1 cellular context compared by ENCODE assay signal in genomic region chr2:46187112-46187618, GRCh38.
TF ChIP-seq lines count a peak whose summit lies in the region.

No MANE protein-coding gene starts in this region.

TF ChIP-seq in IMR-90, 13 proteins besides CTCF, POLR2A, EP300 and RAD21 (continued from another document):
- TF ChIP-seq USF2 (IDR thresholded peaks at IDR 0.05; ENCODE audit: low read depth, low read length) (no peak), MAZ (IDR thresholded peaks at IDR 0.05; ENCODE audit: borderline replicate concordance, low read depth, low read length) (no peak), SMC3 (IDR thresholded peaks at IDR 0.05; ENCODE audit: low read depth, low read length) (no peak), CEBPB (IDR thresholded peaks at IDR 0.05; ENCODE audit: low read depth, low read length) (no peak), ELK1 (IDR thresholded peaks at IDR 0.05; ENCODE audit: borderline replicate concordance, low read depth, low read length) (no peak), FOS (IDR thresholded peaks at IDR 0.05; ENCODE audit: low read depth, low read length) (no peak), MXI1 (IDR thresholded peaks at IDR 0.05; ENCODE audit: borderline replicate concordance, low read depth, low read length) (no peak), RCOR1 (IDR thresholded peaks at IDR 0.05; ENCODE audit: insufficient replicate concordance, low read length) (no peak), RFX5 (IDR thresholded peaks at IDR 0.05; ENCODE audit: low read depth, low read length) (no peak)
